Comparison of ENCODE assay signal across 11 cellular contexts in genomic region chr1:226632922-226633351, GRCh38.
A peak's percentile ranks its signal among the peaks of the same experiment; 100 is the strongest.
DNase-seq lines count a peak whose midpoint lies in the region; ATAC-seq, FAIRE-seq and TF ChIP-seq lines count a peak whose summit lies in the region.
"Had no signal": no experiment of that assay in that cellular context is flagged by ENCODE, and none has a peak within 500 bp of the region (broad histone marks: within the 10 kb centered on the region; RNA-seq: fewer than 3 reads in every experiment).

No MANE protein-coding gene starts in this region.

- peak; percentile 61 for FAIRE-seq in GM18507 (lab: Jason Lieb, UNC)
- FAIRE-seq: colon, G401.6 had no signal

- peaks cover 18 to 58% (median 33%) of the 10 kb centered on the region in 3 donors for H3K4me1 ChIP-seq in esophagus squamous epithelium

- ATAC-seq in stimulated activated effector memory CD8-positive, alpha-beta T cell treated with anti-CD3 and anti-CD28 coated beads, Interleukin-12 subunit alpha, Interleukin-12 subunit beta, amount 100 ng/mL, for 72 hours, result no peak

- TF ChIP-seq CTCF in esophagus squamous epithelium (IDR thresholded peaks at IDR 0.05) (no peak), HFFc6 (IDR thresholded peaks at IDR 0.05) (no peak)

- H3K27ac ChIP-seq in esophagus squamous epithelium, result peak overlapping the region; percentile 35 to 75 (median 68)

- 84 to 86% methylated on average over 9 to 10 of the region's 10 CpGs for WGBS in esophagus squamous epithelium, 2 donors

- no peaks in the 10 kb centered on the region for H3K27me3 Mint-ChIP-seq in activated CD4-positive, alpha-beta T cell treated with anti-CD3 and anti-CD28 coated beads, Interleukin-2, amount 10 ng/mL, durations not matched to agents 24 days and 14 days
- H3K27me3 Mint-ChIP-seq in HFFc6 (ENCODE audit: insufficient read depth), result peaks cover 19% of the 10 kb centered on the region
- H3K27me3 Mint-ChIP-seq: progenitor cell of endocrine pancreas had no signal

- H3K9me3 Mint-ChIP-seq in activated CD4-positive, alpha-beta T cell treated with anti-CD3 and anti-CD28 coated beads, Interleukin-2, amount 10 ng/mL, durations not matched to agents 24 days and 14 days, result no peaks in the 10 kb centered on the region
- H3K9me3 Mint-ChIP-seq in stimulated activated effector memory CD8-positive, alpha-beta T cell treated with anti-CD3 and anti-CD28 coated beads, Interleukin-12 subunit alpha, Interleukin-12 subunit beta, amount 100 ng/mL, for 72 hours, result no peaks in the 10 kb centered on the region
- no peaks in the 10 kb centered on the region for H3K9me3 Mint-ChIP-seq in HFFc6

- H3K4me3 ChIP-seq in esophagus squamous epithelium, result no peak overlapping the region

- peak overlapping the region; percentile 33 for H3K4me3 Mint-ChIP-seq in activated CD4-positive, alpha-beta T cell treated with anti-CD3 and anti-CD28 coated beads, Interleukin-2, amount 10 ng/mL, durations not matched to agents 24 days and 14 days
- no peak overlapping the region for H3K4me3 Mint-ChIP-seq in stimulated activated effector memory CD8-positive, alpha-beta T cell treated with anti-CD3 and anti-CD28 coated beads, Interleukin-12 subunit alpha, Interleukin-12 subunit beta, amount 100 ng/mL, for 72 hours
- no peak overlapping the region for H3K4me3 Mint-ChIP-seq in HFFc6

- no peaks in the 10 kb centered on the region for H3K9me3 ChIP-seq in esophagus squamous epithelium

- H3K27me3 ChIP-seq in esophagus squamous epithelium, result no peaks in the 10 kb centered on the region

- DNase-seq in GM18507 (ENCODE audit: extremely low spot score, insufficient read length, low read depth) (no peak), esophagus squamous epithelium (lab: John Stamatoyannopoulos, UW) (no peak), medulla oblongata (ENCODE audit: extremely low spot score) (no peak), pons (ENCODE audit: low spot score) (no peak), HFFc6 (no peak), NCI-H128 (lab: John Stamatoyannopoulos, UW; ENCODE audit: unreplicated experiment) (no peak)
- DNase-seq in activated CD4-positive, alpha-beta T cell treated with anti-CD3 and anti-CD28 coated beads, Interleukin-2, amount 10 ng/mL, durations not matched to agents 24 days and 14 days, result no peak
- no peak for DNase-seq in stimulated activated effector memory CD8-positive, alpha-beta T cell treated with anti-CD3 and anti-CD28 coated beads, Interleukin-12 subunit alpha, Interleukin-12 subunit beta, amount 100 ng/mL, for 72 hours (ENCODE audit: low spot score in 2 of 2)

- peaks cover 0 to 57% (median 0%) of the 10 kb centered on the region in 3 donors for H3K36me3 ChIP-seq in esophagus squamous epithelium

- no peak for TF ChIP-seq POLR2A in esophagus squamous epithelium (IDR thresholded peaks at IDR 0.05)

- H3K27ac Mint-ChIP-seq in activated CD4-positive, alpha-beta T cell treated with anti-CD3 and anti-CD28 coated beads, Interleukin-2, amount 10 ng/mL, durations not matched to agents 24 days and 14 days, result peak overlapping the region; percentile 84
- peak overlapping the region; percentile 60 for H3K27ac Mint-ChIP-seq in stimulated activated effector memory CD8-positive, alpha-beta T cell treated with anti-CD3 and anti-CD28 coated beads, Interleukin-12 subunit alpha, Interleukin-12 subunit beta, amount 100 ng/mL, for 72 hours
- H3K27ac Mint-ChIP-seq in HFFc6, result no peak overlapping the region

- H3K4me1 Mint-ChIP-seq in activated CD4-positive, alpha-beta T cell treated with anti-CD3 and anti-CD28 coated beads, Interleukin-2, amount 10 ng/mL, durations not matched to agents 24 days and 14 days, result peaks cover 40% of the 10 kb centered on the region
- H3K4me1 Mint-ChIP-seq in stimulated activated effector memory CD8-positive, alpha-beta T cell treated with anti-CD3 and anti-CD28 coated beads, Interleukin-12 subunit alpha, Interleukin-12 subunit beta, amount 100 ng/mL, for 72 hours, result peaks cover 58% of the 10 kb centered on the region
- no peaks in the 10 kb centered on the region for H3K4me1 Mint-ChIP-seq in HFFc6 (ENCODE audit: low read depth)

- intact Hi-C loops in activated CD4-positive, alpha-beta T cell treated with anti-CD3 and anti-CD28 coated beads, Interleukin-2, amount 10 ng/mL, durations not matched to agents 24 days and 14 days (cut with micrococcal nuclease), result no loop called here
- intact Hi-C loops in esophagus squamous epithelium (cut with DNase I), result loop anchor here (5.0 kb wide), 1 partner anchor 199 kb away; no protein-coding TSS in a partner anchor

- peaks cover 44% of the 10 kb centered on the region for H3K36me3 Mint-ChIP-seq in activated CD4-positive, alpha-beta T cell treated with anti-CD3 and anti-CD28 coated beads, Interleukin-2, amount 10 ng/mL, durations not matched to agents 24 days and 14 days (ENCODE audit: low read depth)
- H3K36me3 Mint-ChIP-seq in stimulated activated effector memory CD8-positive, alpha-beta T cell treated with anti-CD3 and anti-CD28 coated beads, Interleukin-12 subunit alpha, Interleukin-12 subunit beta, amount 100 ng/mL, for 72 hours, result peaks cover 68% of the 10 kb centered on the region
- H3K36me3 Mint-ChIP-seq in HFFc6 (ENCODE audit: low read depth), result no peaks in the 10 kb centered on the region
